ENCODE assay signal across 12 cellular contexts in the genomic region with DNA sequence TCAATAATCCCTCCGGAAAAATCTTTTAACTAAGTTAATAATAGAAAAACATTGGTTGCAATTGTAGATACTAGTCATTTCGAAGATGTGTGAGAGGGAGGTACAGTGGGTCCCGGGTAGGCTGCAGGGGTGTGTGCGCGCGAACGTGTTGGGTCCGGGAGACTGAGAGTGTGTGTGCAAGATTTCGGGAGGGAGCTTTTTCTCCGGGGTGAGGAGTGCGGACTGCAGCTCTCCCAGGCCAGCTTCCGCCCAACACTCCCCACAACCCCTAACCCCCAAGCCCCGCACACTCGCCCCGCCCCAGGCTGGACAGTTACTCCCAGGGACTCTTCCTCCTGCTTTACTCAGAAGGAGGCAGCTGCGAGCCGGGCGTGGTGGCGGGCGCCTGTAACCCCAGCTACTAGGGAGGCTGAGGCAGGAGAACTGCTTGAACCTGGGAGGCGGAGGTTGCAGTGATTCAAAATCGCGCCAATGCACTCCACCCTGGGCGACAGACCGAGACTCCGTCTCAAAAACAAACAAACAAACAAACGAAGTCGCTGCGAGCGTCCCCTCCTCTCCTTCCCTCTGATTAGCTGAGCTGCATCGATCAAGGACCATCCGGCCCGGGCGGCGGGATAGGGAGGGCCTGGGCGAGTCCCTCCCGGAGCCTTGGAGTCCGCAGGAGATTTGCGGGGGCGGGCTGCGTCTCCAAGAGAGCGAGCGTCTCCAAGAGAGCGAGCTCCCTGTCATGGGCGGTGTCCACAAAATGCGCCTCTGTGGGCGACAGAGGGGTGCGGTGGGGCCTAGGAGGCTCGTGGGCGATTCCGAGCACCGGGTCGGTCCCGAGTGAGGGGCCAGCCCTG. TPM values are rescaled to one million over a fixed set of nuclear protein-coding genes. Genes with fewer than 3 reads are reported as not detected.
DNase-seq lines count a peak whose midpoint lies in the region; ATAC-seq, FAIRE-seq and TF ChIP-seq lines count a peak whose summit lies in the region.
"Had no signal": no experiment of that assay in that cellular context is flagged by ENCODE, and none has a peak within 500 bp of the region (broad histone marks: within the 10 kb centered on the region; RNA-seq: fewer than 3 reads in every experiment).

No MANE protein-coding gene starts in this region.

- ATAC-seq in heart left ventricle (peak in 3 of 4 donors; percentile 13 to 59 (median 41)), Right ventricle myocardium superior (ENCODE audit: poor library complexity) (no peak), left lung (peak; percentile 50), thoracic aorta (ENCODE audit: insufficient number of reproducible peaks, low FRiP score, low read depth) (no peak)

- H3K4me1 ChIP-seq in heart left ventricle (peaks cover 0 to 15% (median 7%) of the 10 kb centered on the region in 12 donors), duodenal mucosa (ENCODE audit: control insufficient read depth in 1 of 2, insufficient read depth in 2 of 2, low read length in 2 of 2) (peaks cover 0 to 5% of the 10 kb centered on the region in 2 donors), left lung (peaks cover 5 to 7% of the 10 kb centered on the region in 2 donors), thoracic aorta (ENCODE audit: control insufficient read depth in 1 of 2, low read depth in 2 of 2) (peaks cover 7 to 9% of the 10 kb centered on the region in 2 donors)
- H3K4me1 ChIP-seq: BLaER1 treated with 17β-estradiol and CSF1 and Interleukin-3, amounts not matched to agents 10 nM and 100 nM had no signal

- no peak for FAIRE-seq in GM12892 (lab: Jason Lieb, UNC)
- FAIRE-seq: GM12891, RCC 7860 had no signal

- H3K4me3 ChIP-seq in heart left ventricle (peak overlapping the region in 8 of 12 donors; percentile 15 to 46 (median 28)), duodenal mucosa (ENCODE audit: low read depth in 1 of 2, low read length in 2 of 2) (peak overlapping the region; percentile 8 to 40), left lung (no peak overlapping the region), thoracic aorta (peak overlapping the region; percentile 61)
- H3K4me3 ChIP-seq: BLaER1 treated with 17β-estradiol and CSF1 and Interleukin-3, amounts not matched to agents 10 nM and 100 nM had no signal

- intact Hi-C loops in heart left ventricle (cut with DNase I) (no loop called here), Right ventricle myocardium superior (cut with DNase I) (no loop called here), left lung (cut with DNase I) (no loop called here)

- H3K27me3 ChIP-seq in heart left ventricle (peaks cover 0 to 54% (median 23%) of the 10 kb centered on the region in 9 donors), duodenal mucosa (ENCODE audit: control insufficient read depth in 1 of 2, insufficient read depth in 2 of 2, low read length in 2 of 2) (peaks cover 31 to 37% of the 10 kb centered on the region in 2 donors), left lung (peaks cover 41 to 92% of the 10 kb centered on the region in 2 donors), thoracic aorta (replicated peaks; ENCODE audit: insufficient read depth) (no peaks in the 10 kb centered on the region)
- H3K27me3 ChIP-seq: BLaER1 treated with 17β-estradiol and CSF1 and Interleukin-3, amounts not matched to agents 10 nM and 100 nM had no signal

- DNase-seq in heart left ventricle (no peak), Right ventricle myocardium superior (no peak), left lung (peak in 1 of 2 donors; percentile 72), thoracic aorta (ENCODE audit: low spot score) (no peak), AML-193 (lab: John Stamatoyannopoulos, UW) (no peak), SIG-M5 (lab: John Stamatoyannopoulos, UW) (no peak), GM12892 (ENCODE audit: insufficient read length) (no peak)
- DNase-seq: NCI-H1417 had no signal

- 16 to 37% (median 19%) methylated on average over 34 to 54 of the region's 54 CpGs for WGBS in heart left ventricle, 4 donors

- no peaks in the 10 kb centered on the region for H3K36me3 ChIP-seq in heart left ventricle
- no peaks in the 10 kb centered on the region for H3K36me3 ChIP-seq in duodenal mucosa (ENCODE audit: control insufficient read depth in 1 of 2, insufficient read depth in 2 of 2, low read length in 2 of 2)
- no peaks in the 10 kb centered on the region for H3K36me3 ChIP-seq in left lung
- H3K36me3 ChIP-seq in thoracic aorta = no peaks in the 10 kb centered on the region
- H3K36me3 ChIP-seq: BLaER1 treated with 17β-estradiol and CSF1 and Interleukin-3, amounts not matched to agents 10 nM and 100 nM had no signal

- TF ChIP-seq POLR2A in heart left ventricle (IDR thresholded peaks at IDR 0.05) (no peak), GM12892 (IDR thresholded peaks at IDR 0.05; ENCODE audit: low read depth, low read length) (no peak)

- TF ChIP-seq CTCF in heart left ventricle (IDR thresholded peaks at IDR 0.05) (no peak), left lung (IDR thresholded peaks at IDR 0.05) (no peak), thoracic aorta (IDR thresholded peaks at IDR 0.05) (no peak)

- H3K9ac ChIP-seq in duodenal mucosa (ENCODE audit: low read depth in 1 of 2, low read length in 2 of 2) = no peak overlapping the region
- H3K9ac ChIP-seq: BLaER1 treated with 17β-estradiol and CSF1 and Interleukin-3, amounts not matched to agents 10 nM and 100 nM had no signal

- H3K27ac ChIP-seq in heart left ventricle = no peak overlapping the region
- H3K27ac ChIP-seq in duodenal mucosa (ENCODE audit: low read depth, low read length) = no peak overlapping the region
- H3K27ac ChIP-seq in left lung = no peak overlapping the region
- H3K27ac ChIP-seq in thoracic aorta = no peak overlapping the region
- H3K27ac ChIP-seq: BLaER1 treated with 17β-estradiol and CSF1 and Interleukin-3, amounts not matched to agents 10 nM and 100 nM had no signal

- H3K9me3 ChIP-seq in heart left ventricle = no peaks in the 10 kb centered on the region
- H3K9me3 ChIP-seq in duodenal mucosa (ENCODE audit: control insufficient read depth in 1 of 2, low read length in 2 of 2) = no peaks in the 10 kb centered on the region
- no peaks in the 10 kb centered on the region for H3K9me3 ChIP-seq in left lung
- no peaks in the 10 kb centered on the region for H3K9me3 ChIP-seq in thoracic aorta

RNA-seq across cellular contexts. Expression of a gene that starts 28.3 kb away (rescaled TPM):
- 10 to 100 TPM in 3 of 9 donors, 1 to 10 TPM in 6; 4.2 to 11.5 (median 8.3) TPM for total RNA-seq in heart left ventricle
- 1 to 10 TPM; 1.8 to 6.9 TPM for polyA plus RNA-seq in heart left ventricle
- total RNA-seq in Right ventricle myocardium superior = 4.7 TPM
- total RNA-seq in left lung = under 1 TPM; 0.76 to 0.93 TPM
- total RNA-seq in thoracic aorta = 1 to 10 TPM; 2.3 to 2.7 TPM
- 0.32 TPM for polyA plus RNA-seq in GM12892 (2012; ENCODE audit: missing spikeins)

RNA-seq across cellular contexts. Expression of a gene that starts 36.5 kb away (rescaled TPM):
- 100 to 1,000 TPM; 147 to 432 (median 217) TPM for total RNA-seq in heart left ventricle
- polyA plus RNA-seq in heart left ventricle = 100 to 1,000 TPM; 170 to 443 TPM
- 98.2 TPM for total RNA-seq in Right ventricle myocardium superior
- total RNA-seq in left lung = 100 to 1,000 TPM; 195 to 197 TPM
- total RNA-seq in thoracic aorta = 100 to 1,000 TPM; 297 to 378 TPM
- polyA plus RNA-seq in GM12892 (2012; ENCODE audit: missing spikeins) = 164 TPM

Comparison
In these comparisons a context has a peak if more than half of its experiments do, and no peak if none do; other contexts are left out.
1. ATAC-seq: peak in heart left ventricle (3 of 4) and left lung (single experiment); none in Right ventricle myocardium superior (single experiment) and thoracic aorta (single experiment).
2. H3K4me3 ChIP-seq: peak in heart left ventricle (8 of 12), duodenal mucosa (2 of 2) and thoracic aorta (single experiment); none in left lung (0 of 2).